ENCODE assay signal across 28 cellular contexts in genomic region chr22:45031629-45032403, GRCh38. TPM values are rescaled to one million over a fixed set of nuclear protein-coding genes. Genes with fewer than 3 reads are reported as not detected.
"Had no signal": no experiment of that assay in that cellular context is flagged by ENCODE, and none has a peak within 500 bp of the region (broad histone marks: within the 10 kb centered on the region; RNA-seq: fewer than 3 reads in every experiment).

No MANE protein-coding gene starts in this region.

- H3K4me3 Mint-ChIP-seq: activated CD4-positive, alpha-beta T cell treated with anti-CD3 and anti-CD28 coated beads, Interleukin-2, amount 10 ng/mL, durations not matched to agents 24 days and 14 days; activated CD8-positive, alpha-beta T cell treated with anti-CD3 and anti-CD28 coated beads, Interleukin-2, amount 10 ng/mL, durations not matched to agents 7 days and 5 days; activated naive CD4-positive, alpha-beta T cell treated with anti-CD3 and anti-CD28 coated beads, Interleukin-2, amount 50 U/mL, for 24 hours; activated naive CD8-positive, alpha-beta T cell treated with anti-CD3 and anti-CD28 coated beads, Interleukin-2, amount 10 ng/mL, durations not matched to agents 7 days and 5 days; activated T-cell treated with anti-CD3 and anti-CD28 coated beads, Interleukin-2, amount 50 U/mL, for 24 hours had no signal

- ATAC-seq: activated CD8-positive, alpha-beta T cell treated with anti-CD3 and anti-CD28 coated beads, Interleukin-2, amount 10 ng/mL, durations not matched to agents 7 days and 5 days; Panc1 had no signal

- H3K4me1 ChIP-seq: ascending aorta had no signal

- H3K27me3 Mint-ChIP-seq: activated CD4-positive, alpha-beta T cell treated with anti-CD3 and anti-CD28 coated beads, Interleukin-2, amount 10 ng/mL, durations not matched to agents 24 days and 14 days had no signal

- H3K4me1 Mint-ChIP-seq: activated CD4-positive, alpha-beta T cell treated with anti-CD3 and anti-CD28 coated beads, Interleukin-2, amount 10 ng/mL, durations not matched to agents 24 days and 14 days; activated naive CD4-positive, alpha-beta T cell treated with anti-CD3 and anti-CD28 coated beads, Interleukin-2, amount 50 U/mL, for 24 hours; activated naive CD8-positive, alpha-beta T cell treated with anti-CD3 and anti-CD28 coated beads, Interleukin-2, amount 10 ng/mL, durations not matched to agents 7 days and 5 days had no signal

- H3K9me3 Mint-ChIP-seq: activated CD4-positive, alpha-beta T cell treated with anti-CD3 and anti-CD28 coated beads, Interleukin-2, amount 10 ng/mL, durations not matched to agents 24 days and 14 days; activated naive CD4-positive, alpha-beta T cell treated with anti-CD3 and anti-CD28 coated beads, Interleukin-2, amount 50 U/mL, for 24 hours; activated naive CD8-positive, alpha-beta T cell treated with anti-CD3 and anti-CD28 coated beads, Interleukin-2, amount 10 ng/mL, durations not matched to agents 7 days and 5 days; activated T-cell treated with anti-CD3 and anti-CD28 coated beads, Interleukin-2, amount 50 U/mL, for 24 hours; activated T-helper 2 cell treated with anti-CD3 and anti-CD28 coated beads, Interferon-gamma antibody, Interleukin-2, Interleukin-4, amounts not matched to agents 10 μg/mL and 5 μg/mL and 100 μg/mL, durations not matched to agents 14 hours and 24 hours and 36 hours had no signal

- H3K4me3 ChIP-seq: ascending aorta, SJCRH30, SK-N-MC had no signal

- H3K27ac ChIP-seq: ascending aorta, SJCRH30, SK-N-MC, WERI-Rb-1 had no signal

- H3K27ac Mint-ChIP-seq: activated CD4-positive, alpha-beta T cell treated with anti-CD3 and anti-CD28 coated beads, Interleukin-2, amount 10 ng/mL, durations not matched to agents 24 days and 14 days; activated CD8-positive, alpha-beta T cell treated with anti-CD3 and anti-CD28 coated beads, Interleukin-2, amount 10 ng/mL, durations not matched to agents 7 days and 5 days; activated naive CD4-positive, alpha-beta T cell treated with anti-CD3 and anti-CD28 coated beads, Interleukin-2, amount 50 U/mL, for 24 hours; activated naive CD8-positive, alpha-beta T cell treated with anti-CD3 and anti-CD28 coated beads, Interleukin-2, amount 10 ng/mL, durations not matched to agents 7 days and 5 days; activated T-cell treated with anti-CD3 and anti-CD28 coated beads, Interleukin-2, amount 50 U/mL, for 24 hours; activated T-helper 2 cell treated with anti-CD3 and anti-CD28 coated beads, Interferon-gamma antibody, Interleukin-2, Interleukin-4, amounts not matched to agents 10 μg/mL and 5 μg/mL and 100 μg/mL, durations not matched to agents 14 hours and 24 hours and 36 hours had no signal

- H3K9me3 ChIP-seq: ascending aorta, SJCRH30 had no signal

- H3K36me3 Mint-ChIP-seq: activated naive CD4-positive, alpha-beta T cell treated with anti-CD3 and anti-CD28 coated beads, Interleukin-2, amount 50 U/mL, for 24 hours; activated naive CD8-positive, alpha-beta T cell treated with anti-CD3 and anti-CD28 coated beads, Interleukin-2, amount 10 ng/mL, durations not matched to agents 7 days and 5 days had no signal

- H3K27me3 ChIP-seq: ascending aorta had no signal

- DNase-seq: activated CD4-positive, alpha-beta T cell treated with anti-CD3 and anti-CD28 coated beads, Interleukin-2, amount 10 ng/mL, durations not matched to agents 24 days and 14 days; activated CD4-positive, alpha-beta T cell treated with anti-CD3 and anti-CD28 coated beads, Interleukin-2, amount 50 U/mL, for 4 hours; activated CD8-positive, alpha-beta T cell treated with anti-CD3 and anti-CD28 coated beads, Interleukin-2, amount 10 ng/mL, durations not matched to agents 7 days and 5 days; activated gamma-delta T cell; activated naive CD4-positive, alpha-beta T cell treated with Interleukin-2 at 50 U/mL for 16 hours; activated naive CD8-positive, alpha-beta T cell treated with anti-CD3 and anti-CD28 coated beads, Interleukin-2, amount 10 ng/mL, durations not matched to agents 7 days and 5 days; activated T-cell treated with anti-CD3 and anti-CD28 coated beads, Interleukin-2, amount 50 U/mL, for 24 hours; amygdala; cerebellar nuclear complex; MM.1S; MV-4-11; NCI-H1092; NCI-H1436 treated with DMSO at 0.1 percent for 48 hours; NCI-H1694 treated with DMSO at 0.1 percent for 48 hours; NCI-H2029; NCI-H345; NCI-H524 treated with DMSO at 0.1 percent for 48 hours; SHP77; SJCRH30; T1000; WERI-Rb-1 had no signal

- H3K36me3 ChIP-seq: ascending aorta, SJCRH30, WERI-Rb-1 had no signal

RNA-seq across cellular contexts. Expression of gene PHF21B, which starts 22.0 kb away (rescaled TPM):
- total RNA-seq: activated naive CD8-positive, alpha-beta T cell treated with anti-CD3 and anti-CD28 coated beads, Interleukin-2, amount 10 ng/mL, durations not matched to agents 7 days and 5 days; ascending aorta; RPMI7951; T-helper 2 cell treated with Interferon-gamma antibody and Interleukin-4, amounts not matched to agents 100 ng/mL and 5 ng/mL, for 36 hours had no signal
